In the genomic region with DNA sequence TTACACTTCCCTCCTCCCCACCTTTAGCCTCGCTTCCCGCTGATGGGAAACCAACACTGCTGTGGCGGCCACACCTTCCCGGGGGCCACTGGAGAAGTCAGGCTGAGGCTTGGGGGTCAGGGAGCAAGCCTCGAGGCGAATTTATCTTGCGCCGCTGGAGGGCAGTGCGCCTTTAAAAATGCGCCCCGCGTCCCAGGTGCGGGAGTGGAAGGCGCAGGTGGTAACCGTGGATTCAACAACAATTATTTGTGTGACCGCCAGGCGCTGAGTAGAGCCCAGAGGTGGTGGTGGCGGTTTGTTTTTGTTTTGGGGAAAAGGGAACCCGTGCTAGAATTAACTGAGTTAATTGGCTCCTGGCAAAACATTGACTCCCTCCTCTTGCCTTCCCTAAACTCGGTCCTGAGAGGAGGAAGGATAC, we compare ENCODE assay signal across 8 cellular contexts. TPM values are rescaled to one million over a fixed set of nuclear protein-coding genes. Genes with fewer than 3 reads are reported as not detected.
DNase-seq lines count a peak whose midpoint lies in the region; ATAC-seq and TF ChIP-seq lines count a peak whose summit lies in the region.

No MANE protein-coding gene starts in this region.

- H3K27me3 Mint-ChIP-seq in WTC11 (ENCODE audit: low read depth): peaks cover 30% of the 10 kb centered on the region

- H3K4me1 Mint-ChIP-seq in WTC11: peaks cover 40% of the 10 kb centered on the region

- DNase-seq in NCI-H1105 (lab: John Stamatoyannopoulos, UW) (peak; percentile 89), WTC11 (ENCODE audit: low spot score) (peak; percentile 89), breast epithelium (ENCODE audit: low spot score in 2 of 2) (no peak), kidney glomerular epithelial cell (lab: John Stamatoyannopoulos, UW) (peak; percentile 14), NCI-H187 treated with DMSO at 0.1 percent for 48 hours (lab: John Stamatoyannopoulos, UW) (no peak)
- peak; percentile 46 to 61 (median 47) for DNase-seq in stimulated activated CD4-positive, alpha-beta T cell treated with anti-CD3 and anti-CD28 coated beads, TNF-alpha, amount 100 ng/mL, for 48 hours (ENCODE audit: low read depth in 3 of 3)

- peak overlapping the region; percentile 72 for H3K4me3 Mint-ChIP-seq in WTC11

- H3K4me1 ChIP-seq in breast epithelium: peaks cover 0 to 5% of the 10 kb centered on the region in 2 donors

- no peaks in the 10 kb centered on the region for H3K9me3 ChIP-seq in breast epithelium

- H3K27ac Mint-ChIP-seq in WTC11: no peak overlapping the region

- no peaks in the 10 kb centered on the region for H3K9me3 Mint-ChIP-seq in WTC11

- H3K27me3 ChIP-seq in breast epithelium: peaks cover 0 to 51% of the 10 kb centered on the region in 2 donors

- POLR2A ChIA-PET in WTC11 (lab: Charles Lee): no interaction called here

- CTCF ChIA-PET in WTC11 (lab: Charles Lee): interaction anchor here (1.0 to 1.9 kb wide), 5 partner anchors 136 to 396 kb away, joined by 3 to 12 read pairs (median 4); no protein-coding TSS in a partner anchor

- H3K27ac ChIP-seq in breast epithelium: no peak overlapping the region

- peak overlapping the region in 2 of 3 donors; percentile 49 to 74 for H3K4me3 ChIP-seq in breast epithelium

- intact Hi-C loops in breast epithelium (cut with DNase I; ENCODE audit: low total_unique reads): loop anchor here (10.0 kb wide), 1 partner anchor 224 kb away; no protein-coding TSS in a partner anchor

- H3K36me3 ChIP-seq in breast epithelium: no peaks in the 10 kb centered on the region

- TF ChIP-seq CTCF in WTC11 (IDR thresholded peaks at IDR 0.05): peak; percentile 40; the same call in 1 of the 2 replicates
- peak; percentile 17 to 43 (median 32) for TF ChIP-seq CTCF in breast epithelium (IDR thresholded peaks at IDR 0.05)

- TF ChIP-seq POLR2A in breast epithelium (IDR thresholded peaks at IDR 0.05): no peak

- H3K36me3 Mint-ChIP-seq in WTC11: no peaks in the 10 kb centered on the region

- ATAC-seq in GM18502 (IDR thresholded peaks at IDR 0.05; ENCODE audit: poor library complexity, unreplicated experiment): peak; percentile 39
- peak; percentile 73 for ATAC-seq in WTC11
- ATAC-seq in GM19351 (IDR thresholded peaks at IDR 0.05; ENCODE audit: unreplicated experiment): no peak

TF ChIP-seq in WTC11, 78 proteins besides CTCF, POLR2A, EP300 and RAD21 (continues in another document):
- TF ChIP-seq, protein P1, sequence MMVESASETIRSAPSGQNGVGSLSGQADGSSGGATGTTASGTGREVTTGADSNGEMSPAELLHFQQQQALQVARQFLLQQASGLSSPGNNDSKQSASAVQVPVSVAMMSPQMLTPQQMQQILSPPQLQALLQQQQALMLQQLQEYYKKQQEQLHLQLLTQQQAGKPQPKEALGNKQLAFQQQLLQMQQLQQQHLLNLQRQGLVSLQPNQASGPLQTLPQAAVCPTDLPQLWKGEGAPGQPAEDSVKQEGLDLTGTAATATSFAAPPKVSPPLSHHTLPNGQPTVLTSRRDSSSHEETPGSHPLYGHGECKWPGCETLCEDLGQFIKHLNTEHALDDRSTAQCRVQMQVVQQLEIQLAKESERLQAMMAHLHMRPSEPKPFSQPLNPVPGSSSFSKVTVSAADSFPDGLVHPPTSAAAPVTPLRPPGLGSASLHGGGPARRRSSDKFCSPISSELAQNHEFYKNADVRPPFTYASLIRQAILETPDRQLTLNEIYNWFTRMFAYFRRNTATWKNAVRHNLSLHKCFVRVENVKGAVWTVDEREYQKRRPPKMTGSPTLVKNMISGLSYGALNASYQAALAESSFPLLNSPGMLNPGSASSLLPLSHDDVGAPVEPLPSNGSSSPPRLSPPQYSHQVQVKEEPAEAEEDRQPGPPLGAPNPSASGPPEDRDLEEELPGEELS (CRISPR knock-in tag; IDR thresholded peaks at IDR 0.05): no peak
- TF ChIP-seq PRRX2 (CRISPR knock-in tag; IDR thresholded peaks at IDR 0.05): no peak
- TF ChIP-seq IRF2 (CRISPR knock-in tag; IDR thresholded peaks at IDR 0.05; ENCODE audit: borderline replicate concordance, low read depth): no peak
- TF ChIP-seq ZNF232 (CRISPR knock-in tag; IDR thresholded peaks at IDR 0.05): no peak
- no peak for TF ChIP-seq ZNF423 (CRISPR knock-in tag; IDR thresholded peaks at IDR 0.05)
- no peak for TF ChIP-seq ZNF219 (CRISPR knock-in tag; IDR thresholded peaks at IDR 0.05; ENCODE audit: borderline replicate concordance)
- TF ChIP-seq SP1 (CRISPR knock-in tag; conservative IDR thresholded peaks at IDR 0.05): 0 out of 2 replicates have a peak, but pooled peaks have one; percentile 51
- no peak for TF ChIP-seq ZNF263 (CRISPR knock-in tag; IDR thresholded peaks at IDR 0.05; ENCODE audit: low read depth)
- 0 out of 2 replicates have a peak, but pooled peaks have one; percentile 29 for TF ChIP-seq MAX (CRISPR knock-in tag; IDR thresholded peaks at IDR 0.05)
- TF ChIP-seq ARID4B (CRISPR knock-in tag; IDR thresholded peaks at IDR 0.05; ENCODE audit: borderline replicate concordance): peak; percentile 44; the same call in 1 of the 2 replicates
- TF ChIP-seq ETV6 (CRISPR knock-in tag; IDR thresholded peaks at IDR 0.05): peak; percentile 41; the same call in 1 of the 2 replicates
- TF ChIP-seq JAZF1 (CRISPR knock-in tag; IDR thresholded peaks at IDR 0.05): no peak
- no peak for TF ChIP-seq E2F5 (CRISPR knock-in tag; IDR thresholded peaks at IDR 0.05)
- no peak for TF ChIP-seq ELF4 (CRISPR knock-in tag; IDR thresholded peaks at IDR 0.05; ENCODE audit: low read depth)
- TF ChIP-seq, protein P2, sequence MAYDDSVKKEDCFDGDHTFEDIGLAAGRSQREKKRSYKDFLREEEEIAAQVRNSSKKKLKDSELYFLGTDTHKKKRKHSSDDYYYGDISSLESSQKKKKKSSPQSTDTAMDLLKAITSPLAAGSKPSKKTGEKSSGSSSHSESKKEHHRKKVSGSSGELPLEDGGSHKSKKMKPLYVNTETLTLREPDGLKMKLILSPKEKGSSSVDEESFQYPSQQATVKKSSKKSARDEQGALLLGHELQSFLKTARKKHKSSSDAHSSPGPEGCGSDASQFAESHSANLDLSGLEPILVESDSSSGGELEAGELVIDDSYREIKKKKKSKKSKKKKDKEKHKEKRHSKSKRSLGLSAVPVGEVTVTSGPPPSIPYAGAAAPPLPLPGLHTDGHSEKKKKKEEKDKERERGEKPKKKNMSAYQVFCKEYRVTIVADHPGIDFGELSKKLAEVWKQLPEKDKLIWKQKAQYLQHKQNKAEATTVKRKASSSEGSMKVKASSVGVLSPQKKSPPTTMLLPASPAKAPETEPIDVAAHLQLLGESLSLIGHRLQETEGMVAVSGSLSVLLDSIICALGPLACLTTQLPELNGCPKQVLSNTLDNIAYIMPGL (CRISPR knock-in tag; IDR thresholded peaks at IDR 0.05): 0 out of 2 replicates have a peak, but pooled peaks have one; percentile 40

RNA-seq across cellular contexts. Expression of gene CFAP77, which starts 1.1 kb away (rescaled TPM):
- total RNA-seq in WTC11 (2021): 0.96 to 1.2 TPM (median 1.2 TPM) in 3 replicates
- not detected for total RNA-seq in breast epithelium

RNA-seq across cellular contexts. Expression of gene TTF1, which starts 4.5 kb away (rescaled TPM):
- total RNA-seq in WTC11 (2021) (18.3 to 23.8 TPM (median 20.5 TPM) in 3 replicates), breast epithelium (10 to 100 TPM; 11.2 to 18.0 (median 16.8) TPM)

RNA-seq across cellular contexts. Expression of gene SETX, which starts 56.3 kb away (rescaled TPM):
- 26.0 to 30.1 TPM (median 26.7 TPM) in 3 replicates for total RNA-seq in WTC11 (2021)
- 10 to 100 TPM; 56.2 to 83.6 (median 80.3) TPM for total RNA-seq in breast epithelium

Comparison
In these comparisons a context has a peak if more than half of its experiments do, and no peak if none do; other contexts are left out.
1. DNase-seq: peak in NCI-H1105 (single experiment), WTC11 (single experiment), kidney glomerular epithelial cell (single experiment) and stimulated activated CD4-positive, alpha-beta T cell treated with anti-CD3 and anti-CD28 coated beads, TNF-alpha, amount 100 ng/mL, for 48 hours (3 of 3); none in breast epithelium (0 of 2) and NCI-H187 treated with DMSO at 0.1 percent for 48 hours (single experiment).